8 cellular contexts compared by ENCODE assay signal in the genomic region with DNA sequence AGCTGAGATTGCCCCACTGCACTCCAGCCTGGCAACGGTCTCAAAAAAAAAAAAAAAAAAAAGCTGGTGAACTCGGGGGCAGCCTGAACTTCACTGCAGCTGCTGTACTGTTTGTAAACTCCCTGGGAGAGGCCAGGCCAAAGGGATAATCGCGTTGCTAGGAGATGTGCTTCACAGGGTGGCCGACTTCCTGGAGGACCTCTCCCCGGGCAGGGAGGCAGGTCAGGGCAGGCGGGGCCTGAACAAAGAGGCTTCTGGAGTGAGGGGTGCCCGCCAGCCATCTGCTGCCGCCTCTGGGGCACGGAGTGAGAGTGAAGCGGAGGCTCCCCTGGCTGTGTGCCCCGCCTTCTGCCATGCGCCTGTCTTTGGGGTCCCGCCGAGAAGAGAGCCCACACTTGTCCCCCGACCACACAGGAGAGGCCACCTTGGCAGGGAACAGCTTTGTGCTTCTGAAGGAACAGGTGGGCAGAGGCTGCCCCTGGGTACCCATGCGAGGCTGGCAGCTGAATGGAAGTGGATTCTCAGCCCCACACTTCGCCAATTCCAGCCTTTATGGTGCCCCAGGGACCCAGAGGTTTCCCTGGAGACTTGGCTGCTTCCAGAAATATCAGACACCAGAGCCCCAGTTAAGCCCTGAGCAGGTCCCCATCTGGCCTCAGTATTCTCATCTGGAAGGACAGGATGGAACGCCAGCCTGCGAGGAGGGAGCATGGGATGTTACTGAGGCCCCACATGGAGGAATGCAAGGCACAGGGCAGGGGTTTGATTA. TPM values are rescaled to one million over a fixed set of nuclear protein-coding genes. Genes with fewer than 3 reads are reported as not detected.
DNase-seq lines count a peak whose midpoint lies in the region; ATAC-seq and TF ChIP-seq lines count a peak whose summit lies in the region.

No MANE protein-coding gene starts in this region.

- ATAC-seq in HG03095 (IDR thresholded peaks at IDR 0.05; ENCODE audit: unreplicated experiment) (no peak), HG03108 (IDR thresholded peaks at IDR 0.05; ENCODE audit: unreplicated experiment) (no peak), GM18868 (IDR thresholded peaks at IDR 0.05; ENCODE audit: unreplicated experiment) (no peak)

- peaks cover 68 to 78% of the 10 kb centered on the region in 2 donors for H3K36me3 Mint-ChIP-seq in CD14-positive monocyte

- intact Hi-C loops in left ventricle myocardium inferior (cut with micrococcal nuclease) = no loop called here
- intact Hi-C loops in CD14-positive monocyte (cut with micrococcal nuclease) = no loop called here

- peaks cover 3% of the 10 kb centered on the region for H3K4me1 Mint-ChIP-seq in CD14-positive monocyte

- H3K27me3 ChIP-seq in MG63 (no peaks in the 10 kb centered on the region), left ventricle myocardium inferior (ENCODE audit: low read depth) (no peaks in the 10 kb centered on the region)

- peak overlapping the region; percentile 94 for H3K27ac ChIP-seq in RWPE1
- H3K27ac ChIP-seq in left ventricle myocardium inferior (replicated peaks) = peak overlapping the region; percentile 70

- peaks cover 81% of the 10 kb centered on the region for H3K4me1 ChIP-seq in left ventricle myocardium inferior

- DNase-seq in MG63 (peak; percentile 44), RWPE1 (ENCODE audit: low spot score) (peak; percentile 33), left ventricle myocardium inferior (peak; percentile 42), smooth muscle cell of the brain vasculature (ENCODE audit: low read depth, low spot score) (peak; percentile 69), CD14-positive monocyte (ENCODE audit: low spot score) (no peak)

- H3K4me3 ChIP-seq in MG63 (no peak overlapping the region), left ventricle myocardium inferior (no peak overlapping the region)

- H3K27me3 Mint-ChIP-seq in CD14-positive monocyte (ENCODE audit: low read depth in 3 of 3) = no peaks in the 10 kb centered on the region

- no peak overlapping the region for H3K4me3 Mint-ChIP-seq in CD14-positive monocyte

- H3K36me3 ChIP-seq in MG63 = peaks cover 27% of the 10 kb centered on the region
- H3K36me3 ChIP-seq in left ventricle myocardium inferior = peaks cover 41% of the 10 kb centered on the region

- no peak for TF ChIP-seq CTCF in RWPE1 (conservative IDR thresholded peaks at IDR 0.05; ENCODE audit: low read depth)
- TF ChIP-seq CTCF in left ventricle myocardium inferior (IDR thresholded peaks at IDR 0.05; ENCODE audit: borderline replicate concordance) = no peak
- no peak for TF ChIP-seq CTCF in CD14-positive monocyte (IDR thresholded peaks at IDR 0.05)

- POLR2A ChIA-PET in RWPE1 (lab: Yijun Ruan, JAX; ENCODE audit: low non-redundant PET) = interaction anchor here (0.6 kb wide), 1 partner anchor 93 kb away, joined by 3 read pairs; no protein-coding TSS in a partner anchor

- CTCF ChIA-PET in RWPE1 (lab: Yijun Ruan, JAX) = no interaction called here

- H3K9me3 Mint-ChIP-seq in CD14-positive monocyte = peaks cover 0 to 2% (median 0%) of the 10 kb centered on the region in 7 donors

- H3K9me3 ChIP-seq in MG63 = no peaks in the 10 kb centered on the region
- no peaks in the 10 kb centered on the region for H3K9me3 ChIP-seq in left ventricle myocardium inferior (replicated peaks)

- no peak overlapping the region for H3K27ac Mint-ChIP-seq in CD14-positive monocyte

RNA-seq across cellular contexts. Expression of a gene that starts 29.6 kb away (rescaled TPM):
- total RNA-seq in MG63 (2014; rRNA removed; shearing (Covaris generic); ENCODE audit: low replicate concordance) = 18.6 and 20.4 TPM in 2 replicates
- total RNA-seq in left ventricle myocardium inferior = 50.6 TPM
- 10 to 100 TPM in 1 of 2 donors, 1 to 10 TPM in 1; 7.4 to 10.6 TPM for polyA plus RNA-seq in CD14-positive monocyte

RNA-seq across cellular contexts. Expression of a gene that starts 41.4 kb away (rescaled TPM):
- 15.8 and 22.0 TPM in 2 replicates for total RNA-seq in MG63 (2014; rRNA removed; shearing (Covaris generic); ENCODE audit: low replicate concordance)
- 4.7 TPM for total RNA-seq in left ventricle myocardium inferior
- 1 to 10 TPM; 1.5 to 2.0 TPM for polyA plus RNA-seq in CD14-positive monocyte
